7 cellular contexts compared by ENCODE assay signal in the genomic region with DNA sequence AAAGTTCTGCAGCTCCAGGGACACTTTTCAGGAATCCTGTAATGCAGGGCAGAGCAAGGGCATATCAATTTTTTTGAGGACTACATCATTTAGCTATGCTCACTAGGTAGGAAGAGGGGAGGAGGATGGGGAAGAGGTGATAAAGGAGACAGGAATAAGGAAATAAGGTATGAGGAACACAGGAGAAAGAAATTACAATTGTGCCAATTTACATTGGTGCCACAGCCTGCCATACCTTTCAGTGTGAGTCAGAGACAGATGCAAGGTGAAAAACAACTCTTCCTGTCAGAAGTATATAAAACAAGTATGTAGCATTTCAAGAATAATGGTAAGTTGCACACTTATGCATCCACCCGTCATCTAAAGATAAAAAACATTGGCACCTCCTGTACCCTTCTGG.
"Had no signal": no experiment of that assay in that cellular context is flagged by ENCODE, and none has a peak within 500 bp of the region (broad histone marks: within the 10 kb centered on the region; RNA-seq: fewer than 3 reads in every experiment).

No MANE protein-coding gene starts in this region.

- FAIRE-seq: H1, H54, HTR-8/SVneo had no signal

- DNase-seq: H9, HCEC 1CT, IMR-90 had no signal

- H2AFZ ChIP-seq: GM23338 had no signal

- H3K27ac Mint-ChIP-seq: GM23338, H9 had no signal

- ATAC-seq: GM23338 had no signal

- H3K4me2 ChIP-seq: GM23338 had no signal

- H3K4me3 ChIP-seq: GM23338 had no signal
